9 cellular contexts compared by ENCODE assay signal in the genomic region with DNA sequence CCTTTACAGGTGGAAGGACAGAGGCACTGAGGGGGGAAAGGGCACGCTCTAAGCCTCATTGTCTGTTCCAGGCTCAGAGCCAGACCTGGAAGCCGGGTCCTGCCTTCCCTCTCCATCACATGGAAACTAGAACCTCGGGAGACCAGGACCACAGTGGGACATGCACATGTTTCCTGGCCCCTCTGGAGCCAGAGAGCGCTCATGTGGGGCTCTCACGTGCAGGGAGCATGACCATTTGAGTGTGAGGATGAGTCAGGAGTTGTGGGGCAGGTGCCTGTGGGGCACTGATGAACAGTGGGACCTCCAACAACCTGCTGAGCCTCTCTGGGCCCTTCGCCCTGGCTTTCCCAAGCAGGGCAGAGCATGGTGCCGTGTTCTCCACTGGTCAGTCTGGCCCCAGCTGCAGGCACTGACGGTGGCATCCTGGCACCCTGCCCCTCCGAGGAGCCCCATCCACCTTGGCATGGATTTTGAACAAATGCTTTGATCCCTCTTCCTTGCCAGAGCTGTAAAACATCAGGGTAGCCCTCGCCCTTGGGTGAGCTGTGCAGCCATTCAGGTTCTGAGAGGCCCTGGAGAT.
"Had no signal": no experiment of that assay in that cellular context is flagged by ENCODE, and none has a peak within 500 bp of the region (broad histone marks: within the 10 kb centered on the region; RNA-seq: fewer than 3 reads in every experiment).

No MANE protein-coding gene starts in this region.

- DNase-seq: activated gamma-delta T cell, psoas muscle, right lobe of liver had no signal

- H3K27me3 ChIP-seq: right lobe of liver had no signal

- H3K36me3 Mint-ChIP-seq: WTC11 had no signal

- H3K4me3 ChIP-seq: coronary artery, lower lobe of right lung, psoas muscle, right lobe of liver had no signal

- ATAC-seq: psoas muscle had no signal

- H3K9me3 ChIP-seq: lower lobe of right lung, psoas muscle, right lobe of liver, SK-N-SH had no signal

- H3K4me2 ChIP-seq: SK-N-SH had no signal

- H3K27ac Mint-ChIP-seq: nephron; T-helper 1 cell treated with Interleukin-12 subunit alpha and Interleukin-12 subunit beta and Interleukin-4 antibody, amounts not matched to agents 30 μg/mL and 1 μg/mL, for 36 hours; WTC11 had no signal

- H3K4me1 Mint-ChIP-seq: nephron had no signal

- H3K4me1 ChIP-seq: psoas muscle had no signal

- H3K9ac ChIP-seq: SK-N-SH had no signal

- H3K9me3 Mint-ChIP-seq: WTC11 had no signal

- H3K27ac ChIP-seq: coronary artery, lower lobe of right lung, psoas muscle, right lobe of liver had no signal

- H3K36me3 ChIP-seq: right lobe of liver had no signal

- H3K4me3 Mint-ChIP-seq: nephron; T-helper 1 cell treated with Interleukin-12 subunit alpha and Interleukin-12 subunit beta and Interleukin-4 antibody, amounts not matched to agents 30 μg/mL and 1 μg/mL, for 36 hours; WTC11 had no signal
